Comparison of ENCODE assay signal across 13 cellular contexts in the genomic region with DNA sequence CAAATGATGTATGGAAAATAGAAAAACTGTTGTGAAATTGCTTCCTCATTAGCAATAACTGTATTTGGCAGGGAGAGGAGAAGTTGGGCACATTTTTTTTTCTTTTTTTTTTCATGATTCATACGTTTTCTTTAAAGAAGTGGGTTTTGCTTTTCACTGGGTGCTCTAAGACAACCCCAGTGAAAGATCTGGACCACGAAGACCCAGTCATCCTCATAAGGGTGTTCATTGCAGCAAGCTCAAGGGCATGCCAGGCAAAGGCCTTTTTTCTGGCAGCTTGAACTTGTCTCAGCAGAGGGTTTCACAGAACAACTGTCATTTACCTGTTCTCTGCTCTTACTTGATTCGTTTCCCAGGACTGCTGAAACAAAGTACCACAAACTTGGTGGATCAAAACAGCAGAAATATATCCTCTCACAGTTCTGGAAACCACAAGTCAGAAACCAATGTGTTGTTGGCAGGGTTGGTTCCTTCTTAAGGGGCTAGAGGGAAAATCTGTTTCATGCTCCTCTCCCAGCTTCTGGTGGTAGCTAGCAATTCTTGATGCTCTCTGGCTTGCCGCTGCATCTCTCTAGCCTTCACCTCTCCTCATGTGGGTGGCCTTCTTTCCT. TPM values are rescaled to one million over a fixed set of nuclear protein-coding genes. Genes with fewer than 3 reads are reported as not detected.
"Had no signal": no experiment of that assay in that cellular context is flagged by ENCODE, and none has a peak within 500 bp of the region (broad histone marks: within the 10 kb centered on the region; RNA-seq: fewer than 3 reads in every experiment).

No MANE protein-coding gene starts in this region.

- H3K36me3 ChIP-seq: esophagus muscularis mucosa, lower lobe of right lung had no signal

- DNase-seq: activated CD4-positive, alpha-beta memory T cell treated with anti-CD3 and anti-CD28 coated beads for 36 hours; activated CD4-positive, CD25-positive, alpha-beta regulatory T cell treated with anti-CD3 and anti-CD28 coated beads, Interleukin-2, amount 50 U/mL, for 72 hours; activated CD8-positive, alpha-beta memory T cell treated with anti-CD3 and anti-CD28 coated beads, Interleukin-2, amount 50 U/mL, for 4 hours; activated naive CD4-positive, alpha-beta T cell treated with Interleukin-2 at 50 U/mL for 16 hours; foreskin fibroblast; immature natural killer cell; lower lobe of right lung; naive thymus-derived CD4-positive, alpha-beta T cell; trophoblast cell had no signal

- H3K36me3 Mint-ChIP-seq: activated CD4-positive, alpha-beta memory T cell treated with anti-CD3 and anti-CD28 coated beads for 36 hours; brain; immature natural killer cell; naive thymus-derived CD4-positive, alpha-beta T cell had no signal

- H3K9me3 Mint-ChIP-seq: activated CD4-positive, alpha-beta memory T cell treated with anti-CD3 and anti-CD28 coated beads for 36 hours; immature natural killer cell; naive thymus-derived CD4-positive, alpha-beta T cell; T-helper 2 cell treated with Interferon-gamma antibody and Interleukin-4, amounts not matched to agents 5 μg/mL and 100 μg/mL, for 36 hours had no signal

- H3K27me3 ChIP-seq: esophagus muscularis mucosa had no signal

- H3K4me3 ChIP-seq: esophagus muscularis mucosa, lower lobe of right lung, skin epidermis had no signal

- ATAC-seq: naive thymus-derived CD4-positive, alpha-beta T cell had no signal

- H3K27ac Mint-ChIP-seq: activated CD4-positive, alpha-beta memory T cell treated with anti-CD3 and anti-CD28 coated beads for 36 hours; brain; immature natural killer cell; T-helper 2 cell treated with Interferon-gamma antibody and Interleukin-4, amounts not matched to agents 5 μg/mL and 100 μg/mL, for 36 hours had no signal

RNA-seq across cellular contexts. Expression of a gene that starts 4.5 kb away (rescaled TPM):
- total RNA-seq: activated CD4-positive, alpha-beta memory T cell treated with anti-CD3 and anti-CD28 coated beads for 36 hours had no signal

RNA-seq across cellular contexts. Expression of a gene that starts 44.1 kb away (rescaled TPM):
- total RNA-seq: activated CD4-positive, alpha-beta memory T cell treated with anti-CD3 and anti-CD28 coated beads for 36 hours had no signal
